ENCODE assay signal across 17 cellular contexts in genomic region chr21:42707207-42707830, GRCh38. TPM values are rescaled to one million over a fixed set of nuclear protein-coding genes. Genes with fewer than 3 reads are reported as not detected.
DNase-seq lines count a peak whose midpoint lies in the region; ATAC-seq and TF ChIP-seq lines count a peak whose summit lies in the region.
"Had no signal": no experiment of that assay in that cellular context is flagged by ENCODE, and none has a peak within 500 bp of the region (broad histone marks: within the 10 kb centered on the region; RNA-seq: fewer than 3 reads in every experiment).

No MANE protein-coding gene starts in this region.

- H3K4me3 ChIP-seq in iPS-20b (ENCODE audit: low read length) (peak overlapping the region; percentile 8; the same call in 1 of the 2 replicates), upper lobe of right lung (no peak overlapping the region)
- H3K4me3 ChIP-seq: HAP-1 had no signal

- TF ChIP-seq CTCF in WTC11 (IDR thresholded peaks at IDR 0.05) (no peak), upper lobe of right lung (IDR thresholded peaks at IDR 0.05) (no peak)

- H3K27ac Mint-ChIP-seq in WTC11: 0 out of 2 replicates have a peak overlapping the region, but pooled peaks have one; percentile 58
- H3K27ac Mint-ChIP-seq: CD14-positive monocyte; CD8-positive, alpha-beta T cell had no signal

- no peaks in the 10 kb centered on the region for H3K27me3 Mint-ChIP-seq in WTC11 (ENCODE audit: low read depth)

- POLR2A ChIA-PET in WTC11 (lab: Charles Lee): no interaction called here

- no peak overlapping the region for H3K4me3 Mint-ChIP-seq in WTC11
- H3K4me3 Mint-ChIP-seq: CD14-positive monocyte; CD8-positive, alpha-beta T cell had no signal

- H3K9ac ChIP-seq in iPS-20b (ENCODE audit: low read depth, low read length): no peak overlapping the region

- peaks cover 31% of the 10 kb centered on the region for H3K4me1 Mint-ChIP-seq in WTC11
- H3K4me1 Mint-ChIP-seq: CD14-positive monocyte had no signal

- DNase-seq in activated effector memory CD4-positive, alpha-beta T cell treated with anti-CD3 and anti-CD28 coated beads, Interleukin-2, amount 50 U/mL, for 16 hours: peak; percentile 45
- no peak for DNase-seq in activated effector memory CD4-positive, alpha-beta T cell treated with Interleukin-2 at 50 U/mL for 16 hours
- no peak for DNase-seq in WTC11 (ENCODE audit: low spot score)
- no peak for DNase-seq in upper lobe of right lung
- no peak for DNase-seq in stimulated activated CD4-positive, alpha-beta T cell treated with anti-CD3 and anti-CD28 coated beads, Interleukin-4, amount 100 ng/mL, for 24 hours
- DNase-seq in activated T-cell treated with anti-CD3 and anti-CD28 coated beads for 4 hours: no peak
- DNase-seq: CD8-positive, alpha-beta T cell; COR-L47; DMS153; DND-41; GDM1 had no signal

- H3K9me3 ChIP-seq in iPS-20b (ENCODE audit: insufficient read depth, low read depth, low read length) (no peaks in the 10 kb centered on the region), upper lobe of right lung (no peaks in the 10 kb centered on the region)
- H3K9me3 ChIP-seq: HAP-1 had no signal

- CTCF ChIA-PET in WTC11 (lab: Charles Lee): interaction anchor here (1.4 to 2.0 kb wide), 2 partner anchors 13 to 114 kb away, joined by 5 to 8 read pairs; no protein-coding TSS in a partner anchor

- intact Hi-C loops in upper lobe of right lung (cut with DNase I): no loop called here

- ATAC-seq in WTC11 (peak; percentile 43), upper lobe of right lung (peak; percentile 14), GM19395 (IDR thresholded peaks at IDR 0.05; ENCODE audit: unreplicated experiment) (no peak)
- ATAC-seq: CD8-positive, alpha-beta T cell; HepG2 had no signal

- H3K36me3 ChIP-seq in iPS-20b (ENCODE audit: insufficient read depth, low read depth, low read length): peaks cover 4% of the 10 kb centered on the region; the same call in 1 of the 2 replicates
- H3K36me3 ChIP-seq in upper lobe of right lung: no peaks in the 10 kb centered on the region
- H3K36me3 ChIP-seq: HAP-1 had no signal

- H3K4me1 ChIP-seq in iPS-20b (ENCODE audit: insufficient read depth, low read length) (peaks cover 19% of the 10 kb centered on the region), upper lobe of right lung (no peaks in the 10 kb centered on the region)

- H3K27me3 ChIP-seq in iPS-20b (ENCODE audit: insufficient read depth, low read length) (no peaks in the 10 kb centered on the region), upper lobe of right lung (no peaks in the 10 kb centered on the region)

- H3K27ac ChIP-seq in iPS-20b (ENCODE audit: low read length) (no peak overlapping the region), upper lobe of right lung (no peak overlapping the region)
- H3K27ac ChIP-seq: 22Rv1 had no signal

- peaks cover 16% of the 10 kb centered on the region for H3K36me3 Mint-ChIP-seq in WTC11
- H3K36me3 Mint-ChIP-seq: CD14-positive monocyte had no signal

- peaks cover under 1% of the 10 kb centered on the region for H3K9me3 Mint-ChIP-seq in WTC11
- H3K9me3 Mint-ChIP-seq: CD8-positive, alpha-beta T cell had no signal

TF ChIP-seq in WTC11, 78 proteins besides CTCF, POLR2A, EP300 and RAD21:
- TF ChIP-seq PRRX2 (CRISPR knock-in tag; IDR thresholded peaks at IDR 0.05): no peak
- TF ChIP-seq, protein P1, sequence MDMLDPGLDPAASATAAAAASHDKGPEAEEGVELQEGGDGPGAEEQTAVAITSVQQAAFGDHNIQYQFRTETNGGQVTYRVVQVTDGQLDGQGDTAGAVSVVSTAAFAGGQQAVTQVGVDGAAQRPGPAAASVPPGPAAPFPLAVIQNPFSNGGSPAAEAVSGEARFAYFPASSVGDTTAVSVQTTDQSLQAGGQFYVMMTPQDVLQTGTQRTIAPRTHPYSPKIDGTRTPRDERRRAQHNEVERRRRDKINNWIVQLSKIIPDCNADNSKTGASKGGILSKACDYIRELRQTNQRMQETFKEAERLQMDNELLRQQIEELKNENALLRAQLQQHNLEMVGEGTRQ (CRISPR knock-in tag; IDR thresholded peaks at IDR 0.05): no peak
- no peak for TF ChIP-seq ATF3 (CRISPR knock-in tag; conservative IDR thresholded peaks at IDR 0.05)
- TF ChIP-seq ATF1 (CRISPR knock-in tag; IDR thresholded peaks at IDR 0.05): no peak
- TF ChIP-seq, protein P2, sequence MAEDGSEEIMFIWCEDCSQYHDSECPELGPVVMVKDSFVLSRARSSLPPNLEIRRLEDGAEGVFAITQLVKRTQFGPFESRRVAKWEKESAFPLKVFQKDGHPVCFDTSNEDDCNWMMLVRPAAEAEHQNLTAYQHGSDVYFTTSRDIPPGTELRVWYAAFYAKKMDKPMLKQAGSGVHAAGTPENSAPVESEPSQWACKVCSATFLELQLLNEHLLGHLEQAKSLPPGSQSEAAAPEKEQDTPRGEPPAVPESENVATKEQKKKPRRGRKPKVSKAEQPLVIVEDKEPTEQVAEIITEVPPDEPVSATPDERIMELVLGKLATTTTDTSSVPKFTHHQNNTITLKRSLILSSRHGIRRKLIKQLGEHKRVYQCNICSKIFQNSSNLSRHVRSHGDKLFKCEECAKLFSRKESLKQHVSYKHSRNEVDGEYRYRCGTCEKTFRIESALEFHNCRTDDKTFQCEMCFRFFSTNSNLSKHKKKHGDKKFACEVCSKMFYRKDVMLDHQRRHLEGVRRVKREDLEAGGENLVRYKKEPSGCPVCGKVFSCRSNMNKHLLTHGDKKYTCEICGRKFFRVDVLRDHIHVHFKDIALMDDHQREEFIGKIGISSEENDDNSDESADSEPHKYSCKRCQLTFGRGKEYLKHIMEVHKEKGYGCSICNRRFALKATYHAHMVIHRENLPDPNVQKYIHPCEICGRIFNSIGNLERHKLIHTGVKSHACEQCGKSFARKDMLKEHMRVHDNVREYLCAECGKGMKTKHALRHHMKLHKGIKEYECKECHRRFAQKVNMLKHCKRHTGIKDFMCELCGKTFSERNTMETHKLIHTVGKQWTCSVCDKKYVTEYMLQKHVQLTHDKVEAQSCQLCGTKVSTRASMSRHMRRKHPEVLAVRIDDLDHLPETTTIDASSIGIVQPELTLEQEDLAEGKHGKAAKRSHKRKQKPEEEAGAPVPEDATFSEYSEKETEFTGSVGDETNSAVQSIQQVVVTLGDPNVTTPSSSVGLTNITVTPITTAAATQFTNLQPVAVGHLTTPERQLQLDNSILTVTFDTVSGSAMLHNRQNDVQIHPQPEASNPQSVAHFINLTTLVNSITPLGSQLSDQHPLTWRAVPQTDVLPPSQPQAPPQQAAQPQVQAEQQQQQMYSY (CRISPR knock-in tag; IDR thresholded peaks at IDR 0.05): no peak
- no peak for TF ChIP-seq SMAD4 (CRISPR knock-in tag; IDR thresholded peaks at IDR 0.05)
- no peak for TF ChIP-seq TCF7 (CRISPR knock-in tag; IDR thresholded peaks at IDR 0.05; ENCODE audit: low read depth)
- TF ChIP-seq, protein P3, sequence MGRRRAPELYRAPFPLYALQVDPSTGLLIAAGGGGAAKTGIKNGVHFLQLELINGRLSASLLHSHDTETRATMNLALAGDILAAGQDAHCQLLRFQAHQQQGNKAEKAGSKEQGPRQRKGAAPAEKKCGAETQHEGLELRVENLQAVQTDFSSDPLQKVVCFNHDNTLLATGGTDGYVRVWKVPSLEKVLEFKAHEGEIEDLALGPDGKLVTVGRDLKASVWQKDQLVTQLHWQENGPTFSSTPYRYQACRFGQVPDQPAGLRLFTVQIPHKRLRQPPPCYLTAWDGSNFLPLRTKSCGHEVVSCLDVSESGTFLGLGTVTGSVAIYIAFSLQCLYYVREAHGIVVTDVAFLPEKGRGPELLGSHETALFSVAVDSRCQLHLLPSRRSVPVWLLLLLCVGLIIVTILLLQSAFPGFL (CRISPR knock-in tag; IDR thresholded peaks at IDR 0.05; ENCODE audit: borderline replicate concordance): no peak
- TF ChIP-seq, protein P4, sequence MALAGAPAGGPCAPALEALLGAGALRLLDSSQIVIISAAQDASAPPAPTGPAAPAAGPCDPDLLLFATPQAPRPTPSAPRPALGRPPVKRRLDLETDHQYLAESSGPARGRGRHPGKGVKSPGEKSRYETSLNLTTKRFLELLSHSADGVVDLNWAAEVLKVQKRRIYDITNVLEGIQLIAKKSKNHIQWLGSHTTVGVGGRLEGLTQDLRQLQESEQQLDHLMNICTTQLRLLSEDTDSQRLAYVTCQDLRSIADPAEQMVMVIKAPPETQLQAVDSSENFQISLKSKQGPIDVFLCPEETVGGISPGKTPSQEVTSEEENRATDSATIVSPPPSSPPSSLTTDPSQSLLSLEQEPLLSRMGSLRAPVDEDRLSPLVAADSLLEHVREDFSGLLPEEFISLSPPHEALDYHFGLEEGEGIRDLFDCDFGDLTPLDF (CRISPR knock-in tag; IDR thresholded peaks at IDR 0.05): no peak
- no peak for TF ChIP-seq NR2C2 (CRISPR knock-in tag; IDR thresholded peaks at IDR 0.05)

RNA-seq across cellular contexts. Expression of gene PDE9A, which starts 53.9 kb away (rescaled TPM):
- 44.8 to 46.3 TPM (median 46.1 TPM) in 3 replicates for total RNA-seq in WTC11 (2021)
- total RNA-seq in upper lobe of right lung: 15.3 TPM
